Comparison of ENCODE assay signal across 17 cellular contexts in genomic region chr12:120590741-120591407, GRCh38. TPM values are rescaled to one million over a fixed set of nuclear protein-coding genes. Genes with fewer than 3 reads are reported as not detected.
"Had no signal": no experiment of that assay in that cellular context is flagged by ENCODE, and none has a peak within 500 bp of the region (broad histone marks: within the 10 kb centered on the region; RNA-seq: fewer than 3 reads in every experiment).

No MANE protein-coding gene starts in this region.

- H3K9me3 ChIP-seq: gastroesophageal sphincter, pancreas, SK-N-SH, thyroid gland had no signal

- H3K9ac ChIP-seq: SK-N-SH had no signal

- DNase-seq: activated CD4-positive, alpha-beta T cell treated with anti-CD3 and anti-CD28 coated beads for 4 hours; activated CD8-positive, alpha-beta memory T cell treated with anti-CD3 and anti-CD28 coated beads, Interleukin-2, amount 50 U/mL, for 48 hours; activated CD8-positive, alpha-beta T cell treated with anti-CD3 and anti-CD28 coated beads for 36 hours; activated naive CD4-positive, alpha-beta T cell; effector CD4-positive, alpha-beta T cell; kidney glomerular epithelial cell; mammary epithelial cell; pancreas; retina; SK-N-SH; T-helper 1 cell; thyroid gland; WERI-Rb-1 had no signal

- H3K4me2 ChIP-seq: SK-N-SH had no signal

- H3K9me3 Mint-ChIP-seq: activated CD8-positive, alpha-beta T cell treated with anti-CD3 and anti-CD28 coated beads for 36 hours; neural crest cell had no signal

- H3K27ac ChIP-seq: cardiac muscle cell, gastroesophageal sphincter, pancreas, skin epidermis, thyroid gland, WERI-Rb-1 had no signal

- ATAC-seq: activated CD8-positive, alpha-beta T cell treated with anti-CD3 and anti-CD28 coated beads for 36 hours; gastroesophageal sphincter had no signal

- H3K4me1 ChIP-seq: pancreas, thyroid gland had no signal

- H3K9me2 ChIP-seq: SK-N-SH had no signal

- H3K4me3 Mint-ChIP-seq: activated CD8-positive, alpha-beta T cell treated with anti-CD3 and anti-CD28 coated beads for 36 hours; neural crest cell had no signal

- H3K27me3 ChIP-seq: gastroesophageal sphincter, pancreas, thyroid gland had no signal

- H3K4me1 Mint-ChIP-seq: neural crest cell had no signal

- H3K4me3 ChIP-seq: cardiac muscle cell, gastroesophageal sphincter, pancreas, skin epidermis, thyroid gland had no signal

- H3K36me3 ChIP-seq: cardiac muscle cell, gastroesophageal sphincter, pancreas, thyroid gland, WERI-Rb-1 had no signal

- H3K27ac Mint-ChIP-seq: activated CD8-positive, alpha-beta T cell treated with anti-CD3 and anti-CD28 coated beads for 36 hours had no signal

RNA-seq across cellular contexts. Expression of gene CABP1, which starts 49.6 kb away (rescaled TPM):
- total RNA-seq: cardiac muscle cell had no signal
